In the genomic region with DNA sequence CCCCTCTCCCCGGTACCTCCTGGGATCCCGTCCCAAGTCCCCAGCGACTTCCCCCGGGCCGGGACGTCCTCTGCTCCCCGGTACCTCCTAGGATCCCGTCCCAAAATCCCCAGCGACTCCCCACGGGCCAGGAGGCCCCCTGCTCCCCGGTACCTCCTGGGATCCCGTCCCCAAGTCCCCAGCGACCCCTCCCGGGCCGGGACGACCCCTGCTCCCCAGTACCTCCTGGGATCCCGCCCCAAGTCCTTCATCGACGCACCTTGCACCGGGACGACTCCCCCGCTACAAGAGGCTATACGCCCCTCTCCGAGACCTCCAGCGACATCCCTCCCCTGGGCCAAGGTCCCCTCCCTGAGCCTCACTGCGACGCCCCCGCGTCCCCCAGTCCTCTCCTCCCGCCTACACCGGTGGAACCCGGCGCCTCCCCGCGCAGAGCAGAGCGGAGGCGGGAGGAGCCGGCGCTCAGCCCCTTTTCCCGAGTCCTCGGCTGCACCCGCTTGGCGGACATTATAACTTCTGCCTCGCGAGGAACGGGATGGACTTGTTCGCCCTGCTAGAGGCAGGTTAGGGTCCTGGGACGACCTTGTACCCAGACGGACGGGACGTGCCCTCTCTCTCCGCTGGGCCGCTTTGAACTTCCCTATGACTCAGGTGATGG, we compare ENCODE assay signal across 8 cellular contexts. TPM values are rescaled to one million over a fixed set of nuclear protein-coding genes. Genes with fewer than 3 reads are reported as not detected.
DNase-seq lines count a peak whose midpoint lies in the region; ATAC-seq, FAIRE-seq and TF ChIP-seq lines count a peak whose summit lies in the region.

No MANE protein-coding gene starts in this region.

- ATAC-seq in activated T-helper 17 cell treated with anti-CD3 and anti-CD28 coated beads, Interleukin-2, amount 50 U/mL, for 72 hours (replicated peaks): no peak
- peak; percentile 66 for ATAC-seq in Right ventricle myocardium inferior
- ATAC-seq in pancreas: peak; percentile 25 to 68 (median 60)
- no peak for ATAC-seq in HG03139 (IDR thresholded peaks at IDR 0.05; ENCODE audit: unreplicated experiment)

- no peaks in the 10 kb centered on the region for H3K27me3 ChIP-seq in pancreas

- no peaks in the 10 kb centered on the region for H3K36me3 ChIP-seq in pancreas

- peaks cover 0 to 7% (median 0%) of the 10 kb centered on the region in 3 donors for H3K4me1 ChIP-seq in pancreas

- peak overlapping the region; percentile 48 for H3K4me3 Mint-ChIP-seq in activated T-helper 17 cell treated with anti-CD3 and anti-CD28 coated beads, Interleukin-2, amount 50 U/mL, for 72 hours

- no peaks in the 10 kb centered on the region for H3K9me3 Mint-ChIP-seq in activated T-helper 17 cell treated with anti-CD3 and anti-CD28 coated beads, Interleukin-2, amount 50 U/mL, for 72 hours

- peak; percentile 47 for DNase-seq in NCI-H748 (lab: John Stamatoyannopoulos, UW; ENCODE audit: unreplicated experiment)
- no peak for DNase-seq in NCI-H748 treated with DMSO at 0.1 percent for 48 hours (lab: John Stamatoyannopoulos, UW)
- peak; percentile 82 for DNase-seq in Right ventricle myocardium inferior (ENCODE audit: missing footprints)
- DNase-seq in pancreas: peak; percentile 40 to 87 (median 60)
- no peak for DNase-seq in glomerular visceral epithelial cell (ENCODE audit: extremely low spot score)
- no peak for DNase-seq in NCI-H1436 treated with DMSO at 0.1 percent for 48 hours (lab: John Stamatoyannopoulos, UW)

- no peaks in the 10 kb centered on the region for H3K36me3 Mint-ChIP-seq in activated T-helper 17 cell treated with anti-CD3 and anti-CD28 coated beads, Interleukin-2, amount 50 U/mL, for 72 hours (ENCODE audit: low read depth)

- peak overlapping the region; percentile 32 to 63 (median 60) for H3K4me3 ChIP-seq in pancreas

- intact Hi-C loops in Right ventricle myocardium inferior (cut with DNase I): loop anchor here (10.0 kb wide), 1 partner anchor 191 kb away; the partner anchor contains the start of genes EWSR1 and RHBDD3
- intact Hi-C loops in pancreas (cut with DNase I): no loop called here

- H3K4me1 Mint-ChIP-seq in activated T-helper 17 cell treated with anti-CD3 and anti-CD28 coated beads, Interleukin-2, amount 50 U/mL, for 72 hours: peaks cover 7% of the 10 kb centered on the region

- H3K27ac ChIP-seq in pancreas: no peak overlapping the region

- TF ChIP-seq CTCF in pancreas (IDR thresholded peaks at IDR 0.05): no peak

- H3K9me3 ChIP-seq in pancreas: no peaks in the 10 kb centered on the region

- H3K27ac Mint-ChIP-seq in activated T-helper 17 cell treated with anti-CD3 and anti-CD28 coated beads, Interleukin-2, amount 50 U/mL, for 72 hours: no peak overlapping the region

- no peak for FAIRE-seq in pancreas (lab: Jason Lieb, UNC)

- WGBS in pancreas, 2 donors: 0 to 2% methylated on average over 45 to 53 of the region's 53 CpGs

- peaks cover 30% of the 10 kb centered on the region for H3K27me3 Mint-ChIP-seq in activated T-helper 17 cell treated with anti-CD3 and anti-CD28 coated beads, Interleukin-2, amount 50 U/mL, for 72 hours

RNA-seq across cellular contexts. Expression of gene KREMEN1, which starts 0.9 kb away (rescaled TPM):
- under 1 TPM in 1 of 2 donors, not detected in 1; 0.40 TPM for total RNA-seq in activated T-helper 17 cell treated with anti-CD3 and anti-CD28 coated beads, Interleukin-2, amount 50 U/mL, for 72 hours
- 48.8 TPM for total RNA-seq in Right ventricle myocardium inferior
- total RNA-seq in pancreas: 1 to 10 TPM; 3.3 to 8.7 (median 4.6) TPM
- polyA plus RNA-seq in pancreas: 1 to 10 TPM; 3.6 to 4.0 TPM

RNA-seq across cellular contexts. Expression of gene C22orf31, which starts 12.1 kb away (rescaled TPM):
- not detected for total RNA-seq in activated T-helper 17 cell treated with anti-CD3 and anti-CD28 coated beads, Interleukin-2, amount 50 U/mL, for 72 hours
- total RNA-seq in Right ventricle myocardium inferior (not detected), pancreas (not detected)
- polyA plus RNA-seq in pancreas: under 1 TPM in 1 of 2 donors, not detected in 1; 0.16 TPM

Comparison
In these comparisons a context has a peak if more than half of its experiments do, and no peak if none do; other contexts are left out.
1. DNase-seq: peak in NCI-H748 (single experiment), Right ventricle myocardium inferior (single experiment) and pancreas (6 of 6); none in NCI-H748 treated with DMSO at 0.1 percent for 48 hours (single experiment), glomerular visceral epithelial cell (single experiment) and NCI-H1436 treated with DMSO at 0.1 percent for 48 hours (single experiment).
2. ATAC-seq: peak in Right ventricle myocardium inferior (single experiment) and pancreas (4 of 4); none in activated T-helper 17 cell treated with anti-CD3 and anti-CD28 coated beads, Interleukin-2, amount 50 U/mL, for 72 hours (single experiment) and HG03139 (single experiment).